21 cellular contexts compared by ENCODE assay signal in the genomic region with DNA sequence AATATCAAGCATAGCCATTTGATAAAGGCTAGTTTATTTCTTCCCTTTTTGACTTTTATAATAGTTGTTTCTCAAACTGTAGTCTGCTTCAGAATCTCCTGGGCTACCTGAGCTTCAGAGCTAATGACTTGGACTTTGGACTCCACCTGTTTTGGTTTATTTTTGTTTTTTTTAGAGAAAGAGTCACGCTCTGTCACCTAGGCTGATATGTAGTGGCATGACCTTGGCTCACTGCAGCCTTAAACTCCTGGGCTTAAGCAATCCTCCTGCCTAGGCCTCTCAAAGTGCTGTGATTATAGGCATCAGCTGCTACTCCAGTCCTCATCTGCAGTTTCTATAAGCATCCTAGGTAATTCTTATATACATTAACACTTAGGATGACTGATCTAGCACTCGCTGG.
"Had no signal": no experiment of that assay in that cellular context is flagged by ENCODE, and none has a peak within 500 bp of the region (broad histone marks: within the 10 kb centered on the region; RNA-seq: fewer than 3 reads in every experiment).

No MANE protein-coding gene starts in this region.

- H3K4me2 ChIP-seq: smooth muscle cell had no signal

- H3K9me3 Mint-ChIP-seq: mesothelial cell of epicardium; natural killer cell; neural crest cell; stimulated activated naive CD8-positive, alpha-beta T cell treated with anti-CD3 and anti-CD28 coated beads, Interleukin-15, Interleukin-2, amounts not matched to agents 100 ng/mL and 50 ng/mL, for 24 hours had no signal

- H3K27ac ChIP-seq: coronary artery, dorsolateral prefrontal cortex, testis, tibial nerve, upper lobe of right lung, vagina had no signal

- H3K36me3 ChIP-seq: tibial nerve, upper lobe of right lung, vagina had no signal

- H3K4me3 Mint-ChIP-seq: mesothelial cell of epicardium; natural killer cell; neural crest cell; stimulated activated naive CD8-positive, alpha-beta T cell treated with anti-CD3 and anti-CD28 coated beads, Interleukin-15, Interleukin-2, amounts not matched to agents 100 ng/mL and 50 ng/mL, for 24 hours had no signal

- ATAC-seq: left lobe of liver, natural killer cell, right cardiac atrium, upper lobe of right lung had no signal

- DNase-seq: dorsolateral prefrontal cortex; effector CD8-positive, alpha-beta T cell; foreskin melanocyte; head of caudate nucleus; hippocampal formation; islet precursor cell; mammary epithelial cell; natural killer cell; right cardiac atrium; stimulated activated CD4-positive, alpha-beta T cell treated with anti-CD3 and anti-CD28 coated beads, Interleukin-2, amount 100 ng/mL, for 48 hours; testis; upper lobe of right lung had no signal

- H3K4me3 ChIP-seq: coronary artery, dorsolateral prefrontal cortex, smooth muscle cell, testis, tibial nerve, upper lobe of right lung, vagina had no signal

- H3K9me3 ChIP-seq: testis, tibial nerve, upper lobe of right lung, vagina had no signal

- H3K27ac Mint-ChIP-seq: mesothelial cell of epicardium; progenitor cell of endocrine pancreas; stimulated activated naive CD8-positive, alpha-beta T cell treated with anti-CD3 and anti-CD28 coated beads, Interleukin-15, Interleukin-2, amounts not matched to agents 100 ng/mL and 50 ng/mL, for 24 hours had no signal

- H3K27me3 Mint-ChIP-seq: stimulated activated naive CD8-positive, alpha-beta T cell treated with anti-CD3 and anti-CD28 coated beads, Interleukin-15, Interleukin-2, amounts not matched to agents 100 ng/mL and 50 ng/mL, for 24 hours had no signal

- H3K36me3 Mint-ChIP-seq: mesothelial cell of epicardium, natural killer cell had no signal

- H3K27me3 ChIP-seq: dorsolateral prefrontal cortex, testis, tibial nerve, upper lobe of right lung, vagina had no signal

- H3K4me1 ChIP-seq: upper lobe of right lung, vagina had no signal
